Comparison of ENCODE assay signal across 1 cellular context in genomic region chr16:70289229-70290098, GRCh38.
TF ChIP-seq lines count a peak whose summit lies in the region.

Gene AARS1, minus strand, starts transcription at chr16:70289506. Its CDS starts 6,743 bp downstream, at chr16:70282763.

TF ChIP-seq in WTC11, 78 proteins besides CTCF, POLR2A, EP300 and RAD21 (continued from another document):
- TF ChIP-seq, protein P1, sequence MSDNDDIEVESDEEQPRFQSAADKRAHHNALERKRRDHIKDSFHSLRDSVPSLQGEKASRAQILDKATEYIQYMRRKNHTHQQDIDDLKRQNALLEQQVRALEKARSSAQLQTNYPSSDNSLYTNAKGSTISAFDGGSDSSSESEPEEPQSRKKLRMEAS (CRISPR knock-in tag; IDR thresholded peaks at IDR 0.05) = peak; percentile 71
- TF ChIP-seq NFE2L1 (CRISPR knock-in tag; IDR thresholded peaks at IDR 0.05) (no peak), PRRX2 (CRISPR knock-in tag; IDR thresholded peaks at IDR 0.05) (no peak), SMAD3 (CRISPR knock-in tag; IDR thresholded peaks at IDR 0.05; ENCODE audit: borderline replicate concordance) (no peak), ZBTB21 (CRISPR knock-in tag; IDR thresholded peaks at IDR 0.05; ENCODE audit: borderline replicate concordance) (no peak), JUN (CRISPR knock-in tag; IDR thresholded peaks at IDR 0.05) (peak; percentile 51; the same call in 1 of the 2 replicates), ZNF671 (CRISPR knock-in tag; IDR thresholded peaks at IDR 0.05) (peak; percentile 37; the same call in 1 of the 2 replicates), HMGXB4 (CRISPR knock-in tag; IDR thresholded peaks at IDR 0.05) (0 out of 2 replicates have a peak, but pooled peaks have one; percentile 44), ETV6 (CRISPR knock-in tag; IDR thresholded peaks at IDR 0.05) (peak; percentile 42; the same call in 1 of the 2 replicates), KAT7 (CRISPR knock-in tag; IDR thresholded peaks at IDR 0.05; ENCODE audit: borderline replicate concordance) (0 out of 2 replicates have a peak, but pooled peaks have one; percentile 24), NFATC4 (CRISPR knock-in tag; IDR thresholded peaks at IDR 0.05) (peak; percentile 61; the same call in 1 of the 2 replicates)
- TF ChIP-seq, protein P2, sequence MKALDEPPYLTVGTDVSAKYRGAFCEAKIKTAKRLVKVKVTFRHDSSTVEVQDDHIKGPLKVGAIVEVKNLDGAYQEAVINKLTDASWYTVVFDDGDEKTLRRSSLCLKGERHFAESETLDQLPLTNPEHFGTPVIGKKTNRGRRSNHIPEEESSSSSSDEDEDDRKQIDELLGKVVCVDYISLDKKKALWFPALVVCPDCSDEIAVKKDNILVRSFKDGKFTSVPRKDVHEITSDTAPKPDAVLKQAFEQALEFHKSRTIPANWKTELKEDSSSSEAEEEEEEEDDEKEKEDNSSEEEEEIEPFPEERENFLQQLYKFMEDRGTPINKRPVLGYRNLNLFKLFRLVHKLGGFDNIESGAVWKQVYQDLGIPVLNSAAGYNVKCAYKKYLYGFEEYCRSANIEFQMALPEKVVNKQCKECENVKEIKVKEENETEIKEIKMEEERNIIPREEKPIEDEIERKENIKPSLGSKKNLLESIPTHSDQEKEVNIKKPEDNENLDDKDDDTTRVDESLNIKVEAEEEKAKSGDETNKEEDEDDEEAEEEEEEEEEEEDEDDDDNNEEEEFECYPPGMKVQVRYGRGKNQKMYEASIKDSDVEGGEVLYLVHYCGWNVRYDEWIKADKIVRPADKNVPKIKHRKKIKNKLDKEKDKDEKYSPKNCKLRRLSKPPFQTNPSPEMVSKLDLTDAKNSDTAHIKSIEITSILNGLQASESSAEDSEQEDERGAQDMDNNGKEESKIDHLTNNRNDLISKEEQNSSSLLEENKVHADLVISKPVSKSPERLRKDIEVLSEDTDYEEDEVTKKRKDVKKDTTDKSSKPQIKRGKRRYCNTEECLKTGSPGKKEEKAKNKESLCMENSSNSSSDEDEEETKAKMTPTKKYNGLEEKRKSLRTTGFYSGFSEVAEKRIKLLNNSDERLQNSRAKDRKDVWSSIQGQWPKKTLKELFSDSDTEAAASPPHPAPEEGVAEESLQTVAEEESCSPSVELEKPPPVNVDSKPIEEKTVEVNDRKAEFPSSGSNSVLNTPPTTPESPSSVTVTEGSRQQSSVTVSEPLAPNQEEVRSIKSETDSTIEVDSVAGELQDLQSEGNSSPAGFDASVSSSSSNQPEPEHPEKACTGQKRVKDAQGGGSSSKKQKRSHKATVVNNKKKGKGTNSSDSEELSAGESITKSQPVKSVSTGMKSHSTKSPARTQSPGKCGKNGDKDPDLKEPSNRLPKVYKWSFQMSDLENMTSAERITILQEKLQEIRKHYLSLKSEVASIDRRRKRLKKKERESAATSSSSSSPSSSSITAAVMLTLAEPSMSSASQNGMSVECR (CRISPR knock-in tag; IDR thresholded peaks at IDR 0.05; ENCODE audit: borderline replicate concordance) = peak; percentile 68; the same call in 1 of the 2 replicates
- TF ChIP-seq, protein P3, sequence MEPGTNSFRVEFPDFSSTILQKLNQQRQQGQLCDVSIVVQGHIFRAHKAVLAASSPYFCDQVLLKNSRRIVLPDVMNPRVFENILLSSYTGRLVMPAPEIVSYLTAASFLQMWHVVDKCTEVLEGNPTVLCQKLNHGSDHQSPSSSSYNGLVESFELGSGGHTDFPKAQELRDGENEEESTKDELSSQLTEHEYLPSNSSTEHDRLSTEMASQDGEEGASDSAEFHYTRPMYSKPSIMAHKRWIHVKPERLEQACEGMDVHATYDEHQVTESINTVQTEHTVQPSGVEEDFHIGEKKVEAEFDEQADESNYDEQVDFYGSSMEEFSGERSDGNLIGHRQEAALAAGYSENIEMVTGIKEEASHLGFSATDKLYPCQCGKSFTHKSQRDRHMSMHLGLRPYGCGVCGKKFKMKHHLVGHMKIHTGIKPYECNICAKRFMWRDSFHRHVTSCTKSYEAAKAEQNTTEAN (CRISPR knock-in tag; IDR thresholded peaks at IDR 0.05) = no peak
- TF ChIP-seq, protein P4, sequence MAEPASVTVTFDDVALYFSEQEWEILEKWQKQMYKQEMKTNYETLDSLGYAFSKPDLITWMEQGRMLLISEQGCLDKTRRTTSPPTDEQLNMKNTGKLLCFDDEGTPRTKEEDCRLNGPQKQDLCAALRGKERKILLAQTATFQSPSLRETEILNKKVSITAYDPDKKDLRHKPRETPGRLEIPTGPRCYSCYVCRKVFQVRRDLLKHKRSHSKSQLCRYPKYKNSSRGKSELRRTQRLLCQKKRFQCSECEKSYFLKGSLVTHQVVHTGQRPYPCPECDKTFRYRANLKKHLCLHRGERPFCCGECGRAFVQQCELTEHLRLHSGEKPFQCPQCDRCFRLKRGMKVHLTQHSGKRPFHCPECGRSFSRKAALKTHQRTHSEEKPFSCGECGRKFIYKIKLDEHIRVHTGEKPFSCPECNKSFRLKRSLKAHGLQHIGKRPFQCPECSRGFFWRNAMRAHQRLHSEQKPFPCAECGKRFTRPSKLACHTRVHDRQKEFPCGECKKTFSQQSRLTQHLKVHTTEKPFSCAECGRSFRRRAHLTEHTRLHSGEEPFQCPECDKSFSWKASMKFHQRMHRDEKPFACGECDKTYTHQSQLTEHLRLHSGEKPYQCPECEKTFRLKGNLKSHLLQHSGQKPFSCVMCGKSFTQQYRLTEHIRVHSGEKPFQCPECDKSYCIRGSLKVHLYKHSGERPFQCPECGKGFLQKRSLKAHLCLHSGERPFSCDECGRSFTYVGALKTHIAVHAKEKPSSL (CRISPR knock-in tag; conservative IDR thresholded peaks at IDR 0.05) = no peak
